Comparison of ENCODE assay signal across 8 cellular contexts in the genomic region with DNA sequence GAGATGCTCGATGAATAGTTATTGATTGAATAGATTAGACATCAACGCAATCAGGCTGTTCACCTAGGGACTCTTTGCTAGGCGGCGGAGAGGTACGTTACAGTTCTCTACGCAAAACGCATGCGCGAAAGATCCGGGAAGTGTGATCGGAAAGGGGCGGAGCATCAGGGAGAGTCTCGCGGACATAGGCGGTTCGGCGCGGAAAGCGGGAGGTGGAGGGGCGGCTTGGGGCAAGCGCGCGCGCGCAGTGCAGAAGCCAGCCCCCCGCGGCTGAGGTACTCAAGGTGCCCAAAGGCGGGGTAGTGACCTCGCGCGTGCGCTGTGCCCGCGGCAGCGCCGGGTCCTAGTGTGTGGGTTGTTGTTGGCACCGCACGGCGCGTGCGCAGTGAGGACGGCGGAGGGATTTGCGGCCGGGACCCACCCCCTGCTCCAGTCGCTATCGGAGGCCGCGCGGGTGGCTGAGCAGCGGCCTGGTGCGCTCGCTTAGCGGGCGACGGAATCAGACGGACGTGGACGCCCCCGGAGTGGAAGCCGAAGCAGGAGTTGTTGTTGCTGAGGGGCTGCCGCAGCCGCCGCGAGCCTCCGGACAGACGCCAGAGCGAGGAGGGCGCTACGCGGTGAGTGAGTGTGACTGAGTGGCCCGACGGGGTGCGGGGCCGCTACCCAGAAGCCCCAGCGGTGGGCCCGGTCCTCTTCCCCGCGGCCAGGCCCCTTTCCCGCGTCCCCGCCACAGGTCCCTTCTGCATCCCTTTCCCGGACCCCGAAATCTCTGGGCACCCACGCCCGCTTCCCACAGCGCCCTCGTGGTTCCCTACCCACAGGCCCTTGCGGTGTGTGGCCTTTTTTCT. TPM values are rescaled to one million over a fixed set of nuclear protein-coding genes. Genes with fewer than 3 reads are reported as not detected.
DNase-seq lines count a peak whose midpoint lies in the region; ATAC-seq lines count a peak whose summit lies in the region.

A gene with protein sequence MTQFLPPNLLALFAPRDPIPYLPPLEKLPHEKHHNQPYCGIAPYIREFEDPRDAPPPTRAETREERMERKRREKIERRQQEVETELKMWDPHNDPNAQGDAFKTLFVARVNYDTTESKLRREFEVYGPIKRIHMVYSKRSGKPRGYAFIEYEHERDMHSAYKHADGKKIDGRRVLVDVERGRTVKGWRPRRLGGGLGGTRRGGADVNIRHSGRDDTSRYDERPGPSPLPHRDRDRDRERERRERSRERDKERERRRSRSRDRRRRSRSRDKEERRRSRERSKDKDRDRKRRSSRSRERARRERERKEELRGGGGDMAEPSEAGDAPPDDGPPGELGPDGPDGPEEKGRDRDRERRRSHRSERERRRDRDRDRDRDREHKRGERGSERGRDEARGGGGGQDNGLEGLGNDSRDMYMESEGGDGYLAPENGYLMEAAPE (plus strand): TSS at position 432 of the 848 bp plus-strand sequence. CDS start 964 bp downstream, outside the sequence.

- H3K4me1 ChIP-seq in NT2/D1 (ENCODE audit: insufficient read depth, insufficient read length) (peaks cover 4% of the 10 kb centered on the region), endocrine pancreas (ENCODE audit: control insufficient read depth, insufficient read depth, low read length) (peaks cover 4% of the 10 kb centered on the region), mesendoderm (ENCODE audit: control insufficient read depth, low read depth, low read length) (no peaks in the 10 kb centered on the region)

- no peak within 1 kb of the TSS for H2AK5ac ChIP-seq in mesendoderm (ENCODE audit: low read length)

- H3K18ac ChIP-seq in mesendoderm (ENCODE audit: low read length), result peak within 1 kb of the TSS; percentile 80

- peak within 1 kb of the TSS; percentile 61 for H2BK5ac ChIP-seq in mesendoderm (ENCODE audit: low read length)

- CTCF ChIA-PET in activated CD8-positive, alpha-beta memory T cell treated with anti-CD3 and anti-CD28 coated beads, Interleukin-2, amount 10 ng/mL, durations not matched to agents 7 days and 5 days (lab: Charles Lee), result interaction anchor here (2.4 to 3.9 kb wide), 2 partner anchors 12 to 21 kb away, joined by 6 to 34 read pairs; no protein-coding TSS in a partner anchor

- H3K79me1 ChIP-seq in mesendoderm (ENCODE audit: low read length), result peaks cover 12% of the 10 kb centered on the region

- H3K4me3 Mint-ChIP-seq in activated CD8-positive, alpha-beta memory T cell treated with anti-CD3 and anti-CD28 coated beads, Interleukin-2, amount 10 ng/mL, durations not matched to agents 7 days and 5 days, result peak within 1 kb of the TSS; percentile 94

- H3K36me3 ChIP-seq in NT2/D1 (ENCODE audit: insufficient read depth, insufficient read length, low read length), result peaks cover 29% of the 10 kb centered on the region
- H3K36me3 ChIP-seq in endocrine pancreas (ENCODE audit: control insufficient read depth, insufficient read depth, low read length), result peaks cover 2% of the 10 kb centered on the region
- H3K36me3 ChIP-seq in mesendoderm (ENCODE audit: control insufficient read depth, insufficient read depth, low read length), result peaks cover 12% of the 10 kb centered on the region

- peak within 1 kb of the TSS; percentile 72 for H3K23ac ChIP-seq in mesendoderm (ENCODE audit: low read length)

- H3K56ac ChIP-seq in mesendoderm (ENCODE audit: low read length), result peak within 1 kb of the TSS; percentile 97

- H3K27me3 Mint-ChIP-seq in activated CD8-positive, alpha-beta memory T cell treated with anti-CD3 and anti-CD28 coated beads, Interleukin-2, amount 10 ng/mL, durations not matched to agents 7 days and 5 days, result no peaks in the 10 kb centered on the region

- peaks cover 30% of the 10 kb centered on the region for H3K4me1 Mint-ChIP-seq in activated CD8-positive, alpha-beta memory T cell treated with anti-CD3 and anti-CD28 coated beads, Interleukin-2, amount 10 ng/mL, durations not matched to agents 7 days and 5 days

- H3K4me2 ChIP-seq in mesendoderm (ENCODE audit: low read length), result peak within 1 kb of the TSS; percentile 67

- H3K4me3 ChIP-seq in NT2/D1 (ENCODE audit: insufficient read length, low read depth), result peak within 1 kb of the TSS; percentile 94
- peak within 1 kb of the TSS; percentile 77 for H3K4me3 ChIP-seq in endocrine pancreas (ENCODE audit: control insufficient read depth, insufficient read depth, low read length)
- peak within 1 kb of the TSS; percentile 60 for H3K4me3 ChIP-seq in mesendoderm (ENCODE audit: low read length)

- no peaks in the 10 kb centered on the region for H3K27me3 ChIP-seq in NT2/D1 (ENCODE audit: insufficient read depth, insufficient read length)
- no peaks in the 10 kb centered on the region for H3K27me3 ChIP-seq in endocrine pancreas (ENCODE audit: control insufficient read depth, insufficient read depth, low read length)
- H3K27me3 ChIP-seq in mesendoderm (ENCODE audit: insufficient read depth, low read length, poor library complexity), result no peaks in the 10 kb centered on the region

- H3K27ac ChIP-seq in mesendoderm (ENCODE audit: low read depth, low read length), result peak within 1 kb of the TSS; percentile 80

- H4K5ac ChIP-seq in mesendoderm (ENCODE audit: low read length), result peak within 1 kb of the TSS; percentile 90

- peak within 1 kb of the TSS; percentile 70 for H3K4ac ChIP-seq in mesendoderm (ENCODE audit: low read depth, low read length)

- peaks cover 41% of the 10 kb centered on the region for H3K79me2 ChIP-seq in mesendoderm (ENCODE audit: control insufficient read depth, insufficient read depth, low read length)

- no peaks in the 10 kb centered on the region for H3K9me3 Mint-ChIP-seq in activated CD8-positive, alpha-beta memory T cell treated with anti-CD3 and anti-CD28 coated beads, Interleukin-2, amount 10 ng/mL, durations not matched to agents 7 days and 5 days (ENCODE audit: low read depth)

- H2BK120ac ChIP-seq in mesendoderm (ENCODE audit: low read depth, low read length), result no peak within 1 kb of the TSS

- H2BK15ac ChIP-seq in mesendoderm (replicated peaks; ENCODE audit: low read depth), result no peak within 1 kb of the TSS

- DNase-seq in COLO668 (lab: John Stamatoyannopoulos, UW; ENCODE audit: unreplicated experiment), result peak; percentile 99
- peak; percentile 74 to 100 (median 99) for DNase-seq in HUDEP-2 (lab: John Stamatoyannopoulos, UW; ENCODE audit: unreplicated experiment in 76 of 76)
- DNase-seq in NT2/D1 (ENCODE audit: low read depth, low spot score), result peak; percentile 96
- peak; percentile 99 for DNase-seq in activated CD8-positive, alpha-beta memory T cell treated with anti-CD3 and anti-CD28 coated beads, Interleukin-2, amount 10 ng/mL, durations not matched to agents 7 days and 5 days
- peak; percentile 100 for DNase-seq in mesendoderm
- peak; percentile 96 for DNase-seq in stimulated activated CD8-positive, alpha-beta memory T cell treated with anti-CD3 and anti-CD28 coated beads, Interleukin-15, amount 100 ng/mL, for 1 hour (ENCODE audit: low read depth)

- peak within 1 kb of the TSS; percentile 90 for H3K27ac Mint-ChIP-seq in activated CD8-positive, alpha-beta memory T cell treated with anti-CD3 and anti-CD28 coated beads, Interleukin-2, amount 10 ng/mL, durations not matched to agents 7 days and 5 days

- no peak within 1 kb of the TSS for H4K8ac ChIP-seq in mesendoderm (ENCODE audit: low read depth, low read length)

- peak; percentile 85 for ATAC-seq in GM21360 (IDR thresholded peaks at IDR 0.05; ENCODE audit: unreplicated experiment)
- peak; percentile 95 for ATAC-seq in activated CD8-positive, alpha-beta memory T cell treated with anti-CD3 and anti-CD28 coated beads, Interleukin-2, amount 10 ng/mL, durations not matched to agents 7 days and 5 days

- H3K9me3 ChIP-seq in NT2/D1 (ENCODE audit: insufficient read depth, low read length), result peaks cover 8% of the 10 kb centered on the region; the same call in 1 of the 2 replicates
- no peaks in the 10 kb centered on the region for H3K9me3 ChIP-seq in endocrine pancreas (ENCODE audit: control insufficient read depth, low read length)

- peak within 1 kb of the TSS; percentile 98 for H3K9ac ChIP-seq in NT2/D1 (ENCODE audit: insufficient read length, low read depth)
- H3K9ac ChIP-seq in endocrine pancreas (ENCODE audit: control insufficient read depth, insufficient read depth, low read length), result peak within 1 kb of the TSS; percentile 99
- peak within 1 kb of the TSS; percentile 97 for H3K9ac ChIP-seq in mesendoderm (ENCODE audit: low read length)

- WGBS in mesendoderm (ENCODE audit: extremely low coverage, insufficient coverage, low lambda C conversion rate), result no CpG with 5 or more reads among the region's 89 CpGs

- H3K36me3 Mint-ChIP-seq in activated CD8-positive, alpha-beta memory T cell treated with anti-CD3 and anti-CD28 coated beads, Interleukin-2, amount 10 ng/mL, durations not matched to agents 7 days and 5 days, result peaks cover 26% of the 10 kb centered on the region

RNA-seq across cellular contexts. Expression of the gene that starts here (rescaled TPM):
- total RNA-seq in activated CD8-positive, alpha-beta memory T cell treated with anti-CD3 and anti-CD28 coated beads, Interleukin-2, amount 10 ng/mL, durations not matched to agents 7 days and 5 days, result 100 to 1,000 TPM; 222 to 224 TPM
- 320 TPM for polyA plus RNA-seq in mesendoderm (2013, experiment 1 of 2)
- polyA plus RNA-seq in mesendoderm (2013, experiment 2 of 2), result 313 TPM

Comparison
In these comparisons a context has a peak if more than half of its experiments do, and no peak if none do; other contexts are left out.
1. Peak in every context shown above with its lines: DNase-seq, ATAC-seq, H3K4me3 ChIP-seq and H3K27ac ChIP-seq.